In the genomic region with DNA sequence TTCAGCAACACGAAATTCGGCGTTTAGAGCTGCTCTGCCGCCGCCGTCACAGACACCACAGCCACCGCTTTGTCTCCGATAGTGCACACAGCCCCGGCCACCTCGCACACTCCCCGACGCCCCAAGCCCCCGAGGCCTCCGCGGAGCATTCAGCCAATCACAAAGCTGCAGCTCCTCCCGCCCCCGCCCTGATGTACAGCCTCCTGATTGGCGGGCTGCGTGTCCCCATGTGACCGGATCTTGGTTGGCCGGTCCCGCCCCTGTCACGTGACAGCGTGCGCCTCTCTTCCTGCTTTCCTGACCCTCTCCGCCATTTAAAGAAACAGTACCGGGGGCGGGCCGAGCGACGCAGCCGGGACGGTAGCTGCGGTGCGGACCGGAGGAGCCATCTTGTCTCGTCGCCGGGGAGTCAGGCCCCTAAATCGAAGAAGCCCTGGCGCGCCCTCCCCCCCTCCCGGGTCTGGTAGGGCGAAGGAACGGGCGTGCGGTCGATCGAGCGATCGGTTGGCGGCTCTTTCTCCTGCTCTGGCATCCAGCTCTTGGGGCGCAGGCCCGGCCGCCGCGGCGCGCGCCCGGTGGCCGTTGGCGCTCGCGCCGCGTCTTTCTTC, we compare ENCODE assay signal across 1 cellular context.
TF ChIP-seq lines count a peak whose summit lies in the region.

TUG1 (plus strand) TSS at position 342 of the 608 bp plus-strand sequence.

TF ChIP-seq in GM12878, 131 proteins besides CTCF, POLR2A, EP300 and RAD21 (continued from another document and continues in another):
- TF ChIP-seq, protein P1, sequence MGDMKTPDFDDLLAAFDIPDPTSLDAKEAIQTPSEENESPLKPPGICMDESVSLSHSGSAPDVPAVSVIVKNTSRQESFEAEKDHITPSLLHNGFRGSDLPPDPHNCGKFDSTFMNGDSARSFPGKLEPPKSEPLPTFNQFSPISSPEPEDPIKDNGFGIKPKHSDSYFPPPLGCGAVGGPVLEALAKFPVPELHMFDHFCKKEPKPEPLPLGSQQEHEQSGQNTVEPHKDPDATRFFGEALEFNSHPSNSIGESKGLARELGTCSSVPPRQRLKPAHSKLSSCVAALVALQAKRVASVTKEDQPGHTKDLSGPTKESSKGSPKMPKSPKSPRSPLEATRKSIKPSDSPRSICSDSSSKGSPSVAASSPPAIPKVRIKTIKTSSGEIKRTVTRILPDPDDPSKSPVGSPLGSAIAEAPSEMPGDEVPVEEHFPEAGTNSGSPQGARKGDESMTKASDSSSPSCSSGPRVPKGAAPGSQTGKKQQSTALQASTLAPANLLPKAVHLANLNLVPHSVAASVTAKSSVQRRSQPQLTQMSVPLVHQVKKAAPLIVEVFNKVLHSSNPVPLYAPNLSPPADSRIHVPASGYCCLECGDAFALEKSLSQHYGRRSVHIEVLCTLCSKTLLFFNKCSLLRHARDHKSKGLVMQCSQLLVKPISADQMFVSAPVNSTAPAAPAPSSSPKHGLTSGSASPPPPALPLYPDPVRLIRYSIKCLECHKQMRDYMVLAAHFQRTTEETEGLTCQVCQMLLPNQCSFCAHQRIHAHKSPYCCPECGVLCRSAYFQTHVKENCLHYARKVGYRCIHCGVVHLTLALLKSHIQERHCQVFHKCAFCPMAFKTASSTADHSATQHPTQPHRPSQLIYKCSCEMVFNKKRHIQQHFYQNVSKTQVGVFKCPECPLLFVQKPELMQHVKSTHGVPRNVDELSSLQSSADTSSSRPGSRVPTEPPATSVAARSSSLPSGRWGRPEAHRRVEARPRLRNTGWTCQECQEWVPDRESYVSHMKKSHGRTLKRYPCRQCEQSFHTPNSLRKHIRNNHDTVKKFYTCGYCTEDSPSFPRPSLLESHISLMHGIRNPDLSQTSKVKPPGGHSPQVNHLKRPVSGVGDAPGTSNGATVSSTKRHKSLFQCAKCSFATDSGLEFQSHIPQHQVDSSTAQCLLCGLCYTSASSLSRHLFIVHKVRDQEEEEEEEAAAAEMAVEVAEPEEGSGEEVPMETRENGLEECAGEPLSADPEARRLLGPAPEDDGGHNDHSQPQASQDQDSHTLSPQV (IDR thresholded peaks at IDR 0.05), result 0 out of 2 replicates have a peak, but pooled peaks have one; percentile 31
- no peak for TF ChIP-seq BMI1 (IDR thresholded peaks at IDR 0.05; ENCODE audit: borderline replicate concordance)
- no peak for TF ChIP-seq SUPT20H (IDR thresholded peaks at IDR 0.05; ENCODE audit: borderline replicate concordance, control insufficient read depth, low read depth, low read length)
- TF ChIP-seq MYC (IDR thresholded peaks at IDR 0.05; ENCODE audit: insufficient read depth, insufficient read length, insufficient replicate concordance, low read length, severe bottlenecking), result no peak
- no peak for TF ChIP-seq ATF2 (IDR thresholded peaks at IDR 0.05; ENCODE audit: low read length)
- TF ChIP-seq ZBED1 (IDR thresholded peaks at IDR 0.05; ENCODE audit: borderline replicate concordance), result no peak
- TF ChIP-seq HCFC1 (IDR thresholded peaks at IDR 0.05; ENCODE audit: low read length), result peak; percentile 69
- TF ChIP-seq CREB1 (IDR thresholded peaks at IDR 0.05; ENCODE audit: low read depth), result peak; percentile 71
- no peak for TF ChIP-seq RCOR1 (conservative IDR thresholded peaks at IDR 0.05; ENCODE audit: low read depth, low read length)
- peak; percentile 45 for TF ChIP-seq NR2C1 (IDR thresholded peaks at IDR 0.05)
- TF ChIP-seq STAT3 (IDR thresholded peaks at IDR 0.05; ENCODE audit: low read depth, low read length), result no peak
- TF ChIP-seq ETV6 (conservative IDR thresholded peaks at IDR 0.05 in 1 of 2, IDR thresholded peaks at IDR 0.05 in 1 of 2; ENCODE audit: borderline replicate concordance in 1 of 2, low read depth in 1 of 2), result no peak
- TF ChIP-seq MTA3 (IDR thresholded peaks at IDR 0.05; ENCODE audit: borderline replicate concordance, low read length), result no peak
- TF ChIP-seq YY1 (IDR thresholded peaks at IDR 0.05; ENCODE audit: low read depth, low read length), result peak; percentile 93
- TF ChIP-seq JUND (IDR thresholded peaks at IDR 0.05; ENCODE audit: low read depth, low read length), result no peak
- no peak for TF ChIP-seq SKIL (IDR thresholded peaks at IDR 0.05; ENCODE audit: low read depth, poor library complexity, severe bottlenecking)
- no peak for TF ChIP-seq SREBF2 (IDR thresholded peaks at IDR 0.05; ENCODE audit: low read length)
- no peak for TF ChIP-seq POU2F2 (IDR thresholded peaks at IDR 0.05; ENCODE audit: borderline replicate concordance, low read depth, low read length)
- TF ChIP-seq SIN3A (IDR thresholded peaks at IDR 0.05; ENCODE audit: low read depth, low read length), result no peak
- TF ChIP-seq MXI1 (IDR thresholded peaks at IDR 0.05; ENCODE audit: low read depth, low read length), result no peak
- TF ChIP-seq ZNF217 (IDR thresholded peaks at IDR 0.05), result no peak
- no peak for TF ChIP-seq KAT2A (conservative IDR thresholded peaks at IDR 0.05; ENCODE audit: control insufficient read depth, low read depth, low read length)
- no peak for TF ChIP-seq ATF7 (IDR thresholded peaks at IDR 0.05; ENCODE audit: low read depth)
- no peak for TF ChIP-seq CEBPB (IDR thresholded peaks at IDR 0.05; ENCODE audit: borderline replicate concordance in 1 of 2, low read depth in 2 of 2, low read length in 2 of 2)
- no peak for TF ChIP-seq ZNF24 (IDR thresholded peaks at IDR 0.05)
- no peak for TF ChIP-seq KDM1A (IDR thresholded peaks at IDR 0.05; ENCODE audit: borderline replicate concordance)
- no peak; the same call in 1 of the 2 replicates for TF ChIP-seq TCF12 (IDR thresholded peaks at IDR 0.05; ENCODE audit: low read depth, low read length)
- TF ChIP-seq YBX1 (IDR thresholded peaks at IDR 0.05), result no peak
- peak; percentile 43 for TF ChIP-seq POLR2AphosphoS5 (IDR thresholded peaks at IDR 0.05; ENCODE audit: low read length)
- TF ChIP-seq ZBTB40 (IDR thresholded peaks at IDR 0.05; ENCODE audit: borderline replicate concordance), result peak; percentile 86
- no peak for TF ChIP-seq WRNIP1 (IDR thresholded peaks at IDR 0.05; ENCODE audit: borderline replicate concordance, low read depth, low read length)
- TF ChIP-seq BHLHE40 (IDR thresholded peaks at IDR 0.05; ENCODE audit: borderline replicate concordance in 1 of 2, low read depth in 2 of 2, low read length in 1 of 2), result peak; percentile 88 to 96
- peak; percentile 89 for TF ChIP-seq KLF5 (IDR thresholded peaks at IDR 0.05; ENCODE audit: partially characterized antibody)
- no peak for TF ChIP-seq SMAD1 (IDR thresholded peaks at IDR 0.05; ENCODE audit: low read depth, partially characterized antibody)
- TF ChIP-seq ZNF207 (IDR thresholded peaks at IDR 0.05; ENCODE audit: borderline replicate concordance), result peak; percentile 92; the same call in 1 of the 2 replicates
- no peak for TF ChIP-seq ZNF622 (IDR thresholded peaks at IDR 0.05)
- 0 out of 2 replicates have a peak, but pooled peaks have one; percentile 42 for TF ChIP-seq MYB (IDR thresholded peaks at IDR 0.05; ENCODE audit: borderline replicate concordance, low read depth, low read length)
- no peak; the same call in 1 of the 2 replicates for TF ChIP-seq SMARCA5 (IDR thresholded peaks at IDR 0.05)
- peak; percentile 67; the same call in 1 of the 2 replicates for TF ChIP-seq RFX5 (IDR thresholded peaks at IDR 0.05; ENCODE audit: low read depth, low read length)
- TF ChIP-seq SRF (IDR thresholded peaks at IDR 0.05; ENCODE audit: low read depth in 2 of 2, low read length in 2 of 2), result peak; percentile 95 to 99
- peak; percentile 76 for TF ChIP-seq RUNX3 (IDR thresholded peaks at IDR 0.05; ENCODE audit: low read length)
- peak; percentile 44 for TF ChIP-seq FOS (IDR thresholded peaks at IDR 0.05; ENCODE audit: borderline replicate concordance, extremely low read depth, insufficient read length)
- TF ChIP-seq, protein P2, sequence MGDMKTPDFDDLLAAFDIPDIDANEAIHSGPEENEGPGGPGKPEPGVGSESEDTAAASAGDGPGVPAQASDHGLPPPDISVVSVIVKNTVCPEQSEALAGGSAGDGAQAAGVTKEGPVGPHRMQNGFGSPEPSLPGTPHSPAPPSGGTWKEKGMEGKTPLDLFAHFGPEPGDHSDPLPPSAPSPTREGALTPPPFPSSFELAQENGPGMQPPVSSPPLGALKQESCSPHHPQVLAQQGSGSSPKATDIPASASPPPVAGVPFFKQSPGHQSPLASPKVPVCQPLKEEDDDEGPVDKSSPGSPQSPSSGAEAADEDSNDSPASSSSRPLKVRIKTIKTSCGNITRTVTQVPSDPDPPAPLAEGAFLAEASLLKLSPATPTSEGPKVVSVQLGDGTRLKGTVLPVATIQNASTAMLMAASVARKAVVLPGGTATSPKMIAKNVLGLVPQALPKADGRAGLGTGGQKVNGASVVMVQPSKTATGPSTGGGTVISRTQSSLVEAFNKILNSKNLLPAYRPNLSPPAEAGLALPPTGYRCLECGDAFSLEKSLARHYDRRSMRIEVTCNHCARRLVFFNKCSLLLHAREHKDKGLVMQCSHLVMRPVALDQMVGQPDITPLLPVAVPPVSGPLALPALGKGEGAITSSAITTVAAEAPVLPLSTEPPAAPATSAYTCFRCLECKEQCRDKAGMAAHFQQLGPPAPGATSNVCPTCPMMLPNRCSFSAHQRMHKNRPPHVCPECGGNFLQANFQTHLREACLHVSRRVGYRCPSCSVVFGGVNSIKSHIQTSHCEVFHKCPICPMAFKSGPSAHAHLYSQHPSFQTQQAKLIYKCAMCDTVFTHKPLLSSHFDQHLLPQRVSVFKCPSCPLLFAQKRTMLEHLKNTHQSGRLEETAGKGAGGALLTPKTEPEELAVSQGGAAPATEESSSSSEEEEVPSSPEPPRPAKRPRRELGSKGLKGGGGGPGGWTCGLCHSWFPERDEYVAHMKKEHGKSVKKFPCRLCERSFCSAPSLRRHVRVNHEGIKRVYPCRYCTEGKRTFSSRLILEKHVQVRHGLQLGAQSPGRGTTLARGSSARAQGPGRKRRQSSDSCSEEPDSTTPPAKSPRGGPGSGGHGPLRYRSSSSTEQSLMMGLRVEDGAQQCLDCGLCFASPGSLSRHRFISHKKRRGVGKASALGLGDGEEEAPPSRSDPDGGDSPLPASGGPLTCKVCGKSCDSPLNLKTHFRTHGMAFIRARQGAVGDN (IDR thresholded peaks at IDR 0.05), result peak; percentile 88; the same call in 1 of the 2 replicates
- peak; percentile 20; the same call in 1 of the 2 replicates for TF ChIP-seq NR2F1 (conservative IDR thresholded peaks at IDR 0.05)
- no peak for TF ChIP-seq CBX3 (IDR thresholded peaks at IDR 0.05; ENCODE audit: borderline replicate concordance, low read depth)
- peak; percentile 91 for TF ChIP-seq SP1 (IDR thresholded peaks at IDR 0.05; ENCODE audit: low read depth, low read length)
- peak; percentile 74; the same call in 1 of the 2 replicates for TF ChIP-seq CHD2 (IDR thresholded peaks at IDR 0.05; ENCODE audit: borderline replicate concordance, low read depth, low read length)
- no peak for TF ChIP-seq PAX8 (IDR thresholded peaks at IDR 0.05)
